In the genomic region with DNA sequence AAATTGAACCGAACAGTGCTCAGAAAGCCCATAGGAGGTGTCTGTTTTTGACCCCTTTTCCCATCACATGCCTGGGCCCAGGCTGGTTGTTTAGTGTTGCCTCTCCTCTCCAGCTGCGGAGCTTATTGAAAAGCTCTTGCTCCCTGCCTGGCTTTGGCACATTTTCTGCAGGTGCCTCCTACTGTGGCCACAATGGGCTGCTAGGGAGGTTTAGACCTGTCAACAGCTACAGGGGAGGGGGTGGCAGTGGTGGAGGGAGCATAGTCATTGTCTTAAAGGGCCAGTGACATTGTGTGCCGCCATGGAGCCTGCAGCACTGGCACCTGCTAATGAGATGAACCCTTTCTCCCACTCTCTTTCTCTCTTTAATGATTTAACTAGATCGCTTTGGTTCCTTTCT, we compare ENCODE assay signal across 1 cellular context.
TF ChIP-seq lines count a peak whose summit lies in the region.

No MANE protein-coding gene starts in this region.

TF ChIP-seq in H1, 55 proteins besides CTCF, POLR2A, EP300 and RAD21 (continued from another document):
- TF ChIP-seq, protein P1, sequence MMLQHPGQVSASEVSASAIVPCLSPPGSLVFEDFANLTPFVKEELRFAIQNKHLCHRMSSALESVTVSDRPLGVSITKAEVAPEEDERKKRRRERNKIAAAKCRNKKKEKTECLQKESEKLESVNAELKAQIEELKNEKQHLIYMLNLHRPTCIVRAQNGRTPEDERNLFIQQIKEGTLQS (IDR thresholded peaks at IDR 0.05; ENCODE audit: insufficient read depth, low read depth, low read length), result no peak
- TF ChIP-seq HDAC2 (IDR thresholded peaks at IDR 0.05; ENCODE audit: borderline replicate concordance in 1 of 2, low read depth in 2 of 2, low read length in 2 of 2), result peak; percentile 83 to 96
- peak; percentile 54; the same call in 1 of the 2 replicates for TF ChIP-seq YY1 (IDR thresholded peaks at IDR 0.05; ENCODE audit: low read depth, low read length)
- TF ChIP-seq SAP30 (IDR thresholded peaks at IDR 0.05; ENCODE audit: insufficient read depth, insufficient replicate concordance, low read length), result no peak
- peak; percentile 44; the same call in 1 of the 2 replicates for TF ChIP-seq TBP (IDR thresholded peaks at IDR 0.05; ENCODE audit: low read depth, low read length)
- peak; percentile 54; the same call in 1 of the 2 replicates for TF ChIP-seq MAFK (IDR thresholded peaks at IDR 0.05; ENCODE audit: low read depth, low read length)
- TF ChIP-seq JUN (IDR thresholded peaks at IDR 0.05; ENCODE audit: low read depth, low read length), result no peak
- no peak for TF ChIP-seq BCL11A (IDR thresholded peaks at IDR 0.05; ENCODE audit: low read depth in 2 of 2, low read length in 2 of 2)
- TF ChIP-seq, protein P2, sequence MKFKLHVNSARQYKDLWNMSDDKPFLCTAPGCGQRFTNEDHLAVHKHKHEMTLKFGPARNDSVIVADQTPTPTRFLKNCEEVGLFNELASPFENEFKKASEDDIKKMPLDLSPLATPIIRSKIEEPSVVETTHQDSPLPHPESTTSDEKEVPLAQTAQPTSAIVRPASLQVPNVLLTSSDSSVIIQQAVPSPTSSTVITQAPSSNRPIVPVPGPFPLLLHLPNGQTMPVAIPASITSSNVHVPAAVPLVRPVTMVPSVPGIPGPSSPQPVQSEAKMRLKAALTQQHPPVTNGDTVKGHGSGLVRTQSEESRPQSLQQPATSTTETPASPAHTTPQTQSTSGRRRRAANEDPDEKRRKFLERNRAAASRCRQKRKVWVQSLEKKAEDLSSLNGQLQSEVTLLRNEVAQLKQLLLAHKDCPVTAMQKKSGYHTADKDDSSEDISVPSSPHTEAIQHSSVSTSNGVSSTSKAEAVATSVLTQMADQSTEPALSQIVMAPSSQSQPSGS (IDR thresholded peaks at IDR 0.05; ENCODE audit: low read length), result no peak; the same call in 1 of the 2 replicates
- no peak for TF ChIP-seq PHF8 (conservative IDR thresholded peaks at IDR 0.05; ENCODE audit: low read depth, low read length)
- no peak for TF ChIP-seq CEBPB (IDR thresholded peaks at IDR 0.05; ENCODE audit: low read depth, low read length)
- TF ChIP-seq, protein P3, sequence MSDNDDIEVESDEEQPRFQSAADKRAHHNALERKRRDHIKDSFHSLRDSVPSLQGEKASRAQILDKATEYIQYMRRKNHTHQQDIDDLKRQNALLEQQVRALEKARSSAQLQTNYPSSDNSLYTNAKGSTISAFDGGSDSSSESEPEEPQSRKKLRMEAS (IDR thresholded peaks at IDR 0.05), result peak; percentile 79
- peak; percentile 45; the same call in 1 of the 2 replicates for TF ChIP-seq TEAD4 (IDR thresholded peaks at IDR 0.05; ENCODE audit: low read depth, low read length)
- TF ChIP-seq CBX8 (IDR thresholded peaks at IDR 0.05; ENCODE audit: borderline replicate concordance, low read depth, low read length), result no peak
- TF ChIP-seq KDM5A (IDR thresholded peaks at IDR 0.05; ENCODE audit: low read length), result no peak
- TF ChIP-seq CBX5 (IDR thresholded peaks at IDR 0.05; ENCODE audit: low read depth, low read length), result no peak
- TF ChIP-seq TCF12 (IDR thresholded peaks at IDR 0.05; ENCODE audit: low read depth, low read length), result peak; percentile 87; the same call in 1 of the 2 replicates
- TF ChIP-seq BACH1 (IDR thresholded peaks at IDR 0.05; ENCODE audit: low read length), result no peak
- TF ChIP-seq CHD2 (IDR thresholded peaks at IDR 0.05; ENCODE audit: low read length), result no peak
- no peak for TF ChIP-seq CHD1 (IDR thresholded peaks at IDR 0.05; ENCODE audit: low read depth, low read length)
